6 cellular contexts compared by ENCODE assay signal in genomic region chr16:12040419-12040818, GRCh38.
A peak's percentile ranks its signal among the peaks of the same experiment; 100 is the strongest.
DNase-seq lines count a peak whose midpoint lies in the region; TF ChIP-seq lines count a peak whose summit lies in the region.
"Not testable (repeated sequence)": the region's sequence is repeated elsewhere in the genome, so short reads cannot be mapped to it uniquely, and the experiment has no call there.

No MANE protein-coding gene starts in this region.

- not testable (repeated sequence) for H3K4me2 ChIP-seq in parathyroid adenoma (ENCODE audit: low read length)

- POLR2A ChIA-PET in MCF 10A (lab: Yijun Ruan, JAX): interaction anchor here (0.7 to 2.7 kb wide), 3 partner anchors 22 to 1208 kb away, joined by 3 to 5 read pairs (median 3); partner anchors contain the start of gene SNX29

- H2AFZ ChIP-seq in parathyroid adenoma: not testable (repeated sequence)

- not testable (repeated sequence) for TF ChIP-seq CTCF in HL-60 (IDR thresholded peaks at IDR 0.05; ENCODE audit: insufficient read depth, low read length); MCF 10A (IDR thresholded peaks at IDR 0.05; ENCODE audit: unreplicated experiment); parathyroid adenoma (IDR thresholded peaks at IDR 0.05)

- intact Hi-C loops in MCF 10A (cut with micrococcal nuclease): not testable (repeated sequence)

- H3K36me3 ChIP-seq in duodenal mucosa (ENCODE audit: control insufficient read depth in 1 of 2, insufficient read depth in 2 of 2, low read length in 2 of 2); parathyroid adenoma (ENCODE audit: control insufficient read depth, insufficient read depth, low read length): not testable (repeated sequence)

- not testable (repeated sequence) for H3K36me3 Mint-ChIP-seq in MCF 10A (ENCODE audit: insufficient read depth, unreplicated experiment)

- not testable (repeated sequence) for H3K9me3 Mint-ChIP-seq in MCF 10A (ENCODE audit: unreplicated experiment)

- H3K27ac ChIP-seq in HL-60 (replicated peaks): peak overlapping the region; percentile 60
- peak overlapping the region; percentile 32 for H3K27ac ChIP-seq in duodenal mucosa (ENCODE audit: low read depth, low read length)
- peak overlapping the region; percentile 98 for H3K27ac ChIP-seq in parathyroid adenoma

- not testable (repeated sequence) for H3K4me3 Mint-ChIP-seq in MCF 10A (ENCODE audit: unreplicated experiment)

- not testable (repeated sequence) for H3K9ac ChIP-seq in duodenal mucosa (ENCODE audit: low read depth in 1 of 2, low read length in 2 of 2); parathyroid adenoma

- H3K27me3 ChIP-seq in HL-60 (ENCODE audit: insufficient read depth, poor library complexity, severe bottlenecking); duodenal mucosa (ENCODE audit: control insufficient read depth in 1 of 2, insufficient read depth in 2 of 2, low read length in 2 of 2); parathyroid adenoma (ENCODE audit: control insufficient read depth, insufficient read depth, low read length): not testable (repeated sequence)

- not testable (repeated sequence) for H3K4me3 ChIP-seq in HL-60 (replicated peaks; ENCODE audit: insufficient read depth, low read length); duodenal mucosa (ENCODE audit: low read depth in 1 of 2, low read length in 2 of 2); parathyroid adenoma (ENCODE audit: low read depth, low read length)

- DNase-seq in HL-60 (ENCODE audit: low read depth in 1 of 2, low spot score in 1 of 2): not testable (repeated sequence)
- DNase-seq in amniotic epithelial cell (ENCODE audit: low read depth): peak; percentile 71
- peak; percentile 37 for DNase-seq in MCF 10A (ENCODE audit: unreplicated experiment)
- DNase-seq in iris pigment epithelial cell (ENCODE audit: low read depth): peak; percentile 38

- not testable (repeated sequence) for H3K4me1 ChIP-seq in duodenal mucosa (ENCODE audit: control insufficient read depth in 1 of 2, insufficient read depth in 2 of 2, low read length in 2 of 2)
- peaks cover 45% of the 10 kb centered on the region for H3K4me1 ChIP-seq in parathyroid adenoma

- not testable (repeated sequence) for H3K9me3 ChIP-seq in duodenal mucosa (ENCODE audit: control insufficient read depth in 1 of 2, low read length in 2 of 2); parathyroid adenoma (ENCODE audit: control insufficient read depth, low read length)

- H3K4me1 Mint-ChIP-seq in MCF 10A (ENCODE audit: insufficient read depth, unreplicated experiment): peaks cover 18% of the 10 kb centered on the region

- H3K79me2 ChIP-seq in parathyroid adenoma: peaks cover 19% of the 10 kb centered on the region

- CTCF ChIA-PET in MCF 10A (lab: Yijun Ruan, JAX): not testable (repeated sequence)

- not testable (repeated sequence) for BruUV-seq in MCF 10A (replicated peaks; lab: Mats Ljungman, UMichigan)

- not testable (repeated sequence) for H3K27me3 Mint-ChIP-seq in MCF 10A (ENCODE audit: insufficient read depth, unreplicated experiment)

- H3K27ac Mint-ChIP-seq in MCF 10A (ENCODE audit: low read depth, unreplicated experiment): not testable (repeated sequence)

Comparison
In these comparisons a context has a peak if more than half of its experiments do, and no peak if none do; other contexts are left out.
1. H3K27ac ChIP-seq: peak in every context shown above with its lines; median percentile 98 in parathyroid adenoma; 60 in HL-60; 32 in duodenal mucosa.